ENCODE assay signal across 16 cellular contexts in genomic region chr20:965956-966355, GRCh38. TPM values are rescaled to one million over a fixed set of nuclear protein-coding genes. Genes with fewer than 3 reads are reported as not detected.
A peak's percentile ranks its signal among the peaks of the same experiment; 100 is the strongest.
DNase-seq lines count a peak whose midpoint lies in the region; FAIRE-seq and TF ChIP-seq lines count a peak whose summit lies in the region.
"Had no signal": no experiment of that assay in that cellular context is flagged by ENCODE, and none has a peak within 500 bp of the region (broad histone marks: within the 10 kb centered on the region; RNA-seq: fewer than 3 reads in every experiment).

No MANE protein-coding gene starts in this region.

- H3K4me1 Mint-ChIP-seq in glutamatergic neuron (ENCODE audit: low read depth, unreplicated experiment): peaks cover 18% of the 10 kb centered on the region
- H3K4me1 Mint-ChIP-seq in activated naive CD8-positive, alpha-beta T cell treated with anti-CD3 and anti-CD28 coated beads for 36 hours: no peaks in the 10 kb centered on the region

- peak; percentile 49 for DNase-seq in SK-MEL-5 (ENCODE audit: low read depth, low spot score)
- no peak for DNase-seq in glutamatergic neuron
- DNase-seq in renal cortical epithelial cell (ENCODE audit: low read depth): peak; percentile 27
- DNase-seq in activated T-cell treated with anti-CD3 and anti-CD28 coated beads, Interleukin-2, amount 50 U/mL, for 1 hour: no peak
- no peak for DNase-seq in GM12891 (ENCODE audit: insufficient read length, low spot score)
- DNase-seq in activated naive CD8-positive, alpha-beta T cell treated with anti-CD3 and anti-CD28 coated beads for 36 hours: no peak
- DNase-seq: CD8-positive, alpha-beta T cell; DMS53; GF-D8; HCEC 1CT had no signal

- peaks cover under 1% of the 10 kb centered on the region for H3K9me3 Mint-ChIP-seq in glutamatergic neuron (ENCODE audit: unreplicated experiment)
- no peaks in the 10 kb centered on the region for H3K9me3 Mint-ChIP-seq in activated naive CD8-positive, alpha-beta T cell treated with anti-CD3 and anti-CD28 coated beads for 36 hours
- H3K9me3 Mint-ChIP-seq: CD8-positive, alpha-beta T cell had no signal

- FAIRE-seq in GM12891 (lab: Jason Lieb, UNC): no peak
- FAIRE-seq: HepG2, HTR-8/SVneo had no signal

- no peak for TF ChIP-seq CTCF in glutamatergic neuron (IDR thresholded peaks at IDR 0.05; ENCODE audit: partially characterized antibody, unreplicated experiment)

- TF ChIP-seq POLR2A in GM12891 (IDR thresholded peaks at IDR 0.05; ENCODE audit: low read depth, low read length): no peak

- in situ Hi-C loops in SK-MEL-5 (cut with HindIII; ENCODE audit: low pct_unique_long_range_greater_than_20kb, low sequenced_read_pairs): no loop called here

- peaks cover 3% of the 10 kb centered on the region for H3K27me3 Mint-ChIP-seq in glutamatergic neuron (ENCODE audit: unreplicated experiment)
- H3K27me3 Mint-ChIP-seq in activated naive CD8-positive, alpha-beta T cell treated with anti-CD3 and anti-CD28 coated beads for 36 hours: peaks cover 7% of the 10 kb centered on the region

- peak overlapping the region; percentile 7 for H3K4me3 Mint-ChIP-seq in glutamatergic neuron (ENCODE audit: unreplicated experiment)
- no peak overlapping the region for H3K4me3 Mint-ChIP-seq in activated naive CD8-positive, alpha-beta T cell treated with anti-CD3 and anti-CD28 coated beads for 36 hours
- H3K4me3 Mint-ChIP-seq: CD14-positive monocyte; CD8-positive, alpha-beta T cell had no signal

- H3K27ac Mint-ChIP-seq in glutamatergic neuron (ENCODE audit: unreplicated experiment): peak overlapping the region; percentile 24
- no peak overlapping the region for H3K27ac Mint-ChIP-seq in activated naive CD8-positive, alpha-beta T cell treated with anti-CD3 and anti-CD28 coated beads for 36 hours
- H3K27ac Mint-ChIP-seq: CD8-positive, alpha-beta T cell had no signal

- H3K36me3 Mint-ChIP-seq in glutamatergic neuron (ENCODE audit: unreplicated experiment): no peaks in the 10 kb centered on the region
- no peaks in the 10 kb centered on the region for H3K36me3 Mint-ChIP-seq in activated naive CD8-positive, alpha-beta T cell treated with anti-CD3 and anti-CD28 coated beads for 36 hours
- H3K36me3 Mint-ChIP-seq: CD14-positive monocyte; CD8-positive, alpha-beta T cell had no signal

TF ChIP-seq in GM12891, 5 proteins besides CTCF, POLR2A, EP300 and RAD21:
- TF ChIP-seq POU2F2 (IDR thresholded peaks at IDR 0.05; ENCODE audit: low read depth, low read length): no peak
- no peak for TF ChIP-seq POLR2AphosphoS5 (IDR thresholded peaks at IDR 0.05; ENCODE audit: low read depth, low read length)
- no peak for TF ChIP-seq PAX5 (IDR thresholded peaks at IDR 0.05; ENCODE audit: insufficient read depth, low read length, severe bottlenecking)
- TF ChIP-seq TAF1 (IDR thresholded peaks at IDR 0.05; ENCODE audit: low read depth, low read length): no peak
- no peak for TF ChIP-seq SPI1 (IDR thresholded peaks at IDR 0.05; ENCODE audit: low read depth, low read length)

RNA-seq across cellular contexts. Expression of gene RSPO4, which starts 36.2 kb away (rescaled TPM):
- total RNA-seq in SK-MEL-5 (2014; rRNA removed; shearing (Covaris generic)): 0.24 TPM in 1 of 2 replicates, not detected in the other
- polyA plus RNA-seq in SK-MEL-5 (2015; cell fraction: cytosol; rRNA removed): 1.3 and 3.9 TPM in 2 replicates
- 1.9 TPM in 1 of 2 replicates, not detected in the other for polyA plus RNA-seq in SK-MEL-5 (2015; cell fraction: nucleus; rRNA removed)
- total RNA-seq in glutamatergic neuron (ENCODE audit: unreplicated experiment) (0.86 TPM), renal cortical epithelial cell (0.05 TPM in 1 of 2 replicates, not detected in the other)
- polyA plus RNA-seq in GM12891 (2012; ENCODE audit: low read depth, missing spikeins): not detected
- total RNA-seq in activated naive CD8-positive, alpha-beta T cell treated with anti-CD3 and anti-CD28 coated beads for 36 hours: not detected
- total RNA-seq: A673, H4, HepG2 had no signal
- polyA plus RNA-seq: CD14-positive monocyte, HepG2 had no signal

RNA-seq across cellular contexts. Expression of gene ANGPT4, which starts 49.8 kb away (rescaled TPM):
- total RNA-seq in SK-MEL-5 (2014; rRNA removed; shearing (Covaris generic)): not detected in 2 replicates
- not detected in 2 replicates for polyA plus RNA-seq in SK-MEL-5 (2015; cell fraction: cytosol; rRNA removed)
- polyA plus RNA-seq in SK-MEL-5 (2015; cell fraction: nucleus; rRNA removed): not detected in 2 replicates
- total RNA-seq in glutamatergic neuron (ENCODE audit: unreplicated experiment) (0.22 TPM), renal cortical epithelial cell (not detected in 2 replicates)
- polyA plus RNA-seq in GM12891 (2012; ENCODE audit: low read depth, missing spikeins): not detected
- total RNA-seq in activated naive CD8-positive, alpha-beta T cell treated with anti-CD3 and anti-CD28 coated beads for 36 hours: not detected
- total RNA-seq: A673; CD8-positive, alpha-beta T cell; HepG2 had no signal
- polyA plus RNA-seq: BJ, HepG2 had no signal

Comparison
In these comparisons a context has a peak if more than half of its experiments do, and no peak if none do; other contexts are left out.
1. DNase-seq: peak in SK-MEL-5 (single experiment) and renal cortical epithelial cell (single experiment); none in glutamatergic neuron (single experiment), activated T-cell treated with anti-CD3 and anti-CD28 coated beads, Interleukin-2, amount 50 U/mL, for 1 hour (single experiment), GM12891 (single experiment) and activated naive CD8-positive, alpha-beta T cell treated with anti-CD3 and anti-CD28 coated beads for 36 hours (single experiment).